In genomic region chrX:49308604-49309269, GRCh38 we compare ENCODE assay signal across 8 cellular contexts. TPM values are rescaled to one million over a fixed set of nuclear protein-coding genes. Genes with fewer than 3 reads are reported as not detected.
DNase-seq lines count a peak whose midpoint lies in the region; ATAC-seq, FAIRE-seq and TF ChIP-seq lines count a peak whose summit lies in the region.

No MANE protein-coding gene starts in this region.

- intact Hi-C loops in esophagus squamous epithelium (cut with DNase I) (no loop called here), pancreas (cut with DNase I) (no loop called here)

- H2AFZ ChIP-seq in SU-DHL-6 (ENCODE audit: low read depth, low read length, severe bottlenecking): peak overlapping the region; percentile 64

- peak overlapping the region; percentile 48 for H3K4me2 ChIP-seq in SU-DHL-6 (ENCODE audit: low read depth, low read length, poor library complexity, severe bottlenecking)

- TF ChIP-seq CTCF in SU-DHL-6 (IDR thresholded peaks at IDR 0.05; ENCODE audit: insufficient read depth, low read length, poor library complexity, severe bottlenecking) (no peak), esophagus squamous epithelium (IDR thresholded peaks at IDR 0.05) (no peak), pancreas (IDR thresholded peaks at IDR 0.05) (no peak)

- H3F3A ChIP-seq in SU-DHL-6 (ENCODE audit: insufficient read depth): no peaks in the 10 kb centered on the region

- no peak overlapping the region for H3K9ac ChIP-seq in SU-DHL-6 (ENCODE audit: low read length)

- FAIRE-seq in pancreas (lab: Jason Lieb, UNC): no peak

- 29 to 50% methylated on average over 12 to 15 of the region's 15 CpGs for WGBS in esophagus squamous epithelium, 2 donors
- 74 to 76% methylated on average over 15 of the region's 15 CpGs for WGBS in pancreas, 2 donors

- H3K9me3 ChIP-seq in SU-DHL-6 (ENCODE audit: insufficient read depth, low read length) (no peaks in the 10 kb centered on the region), esophagus squamous epithelium (no peaks in the 10 kb centered on the region), pancreas (no peaks in the 10 kb centered on the region)

- H3K36me3 ChIP-seq in SU-DHL-6 (ENCODE audit: low read length) (no peaks in the 10 kb centered on the region), esophagus squamous epithelium (no peaks in the 10 kb centered on the region), pancreas (no peaks in the 10 kb centered on the region)

- peaks cover 0 to 21% (median 10%) of the 10 kb centered on the region in 3 donors for H3K4me1 ChIP-seq in esophagus squamous epithelium
- H3K4me1 ChIP-seq in pancreas: peaks cover 0 to 7% (median 0%) of the 10 kb centered on the region in 3 donors

- no peaks in the 10 kb centered on the region for H4K20me1 ChIP-seq in SU-DHL-6 (ENCODE audit: low read depth, low read length)

- peak in 3 of 4 donors; percentile 44 to 61 (median 60) for ATAC-seq in pancreas
- ATAC-seq in HG02973 (IDR thresholded peaks at IDR 0.05; ENCODE audit: unreplicated experiment): no peak

- H3K27ac ChIP-seq in SU-DHL-6 (ENCODE audit: low read depth, low read length) (no peak overlapping the region), esophagus squamous epithelium (peak overlapping the region; percentile 45 to 86 (median 75)), pancreas (peak overlapping the region in 2 of 4 donors; percentile 63 to 65)

- TF ChIP-seq POLR2A in esophagus squamous epithelium (IDR thresholded peaks at IDR 0.05): no peak

- H3K4me3 ChIP-seq in SU-DHL-6 (ENCODE audit: insufficient read depth, low read length, poor library complexity, severe bottlenecking) (peak overlapping the region; percentile 14), esophagus squamous epithelium (peak overlapping the region; percentile 5 to 53 (median 32)), pancreas (peak overlapping the region in 2 of 4 donors; percentile 26 to 34)

- no peaks in the 10 kb centered on the region for H3K79me2 ChIP-seq in SU-DHL-6 (ENCODE audit: insufficient read depth, low read length)

- no peaks in the 10 kb centered on the region for H3K9me2 ChIP-seq in SU-DHL-6 (replicated peaks; ENCODE audit: insufficient read depth, low read length)

- DNase-seq in EH (ENCODE audit: low read depth): peak; percentile 52
- DNase-seq in esophagus squamous epithelium (lab: John Stamatoyannopoulos, UW): no peak
- DNase-seq in pancreas: no peak
- DNase-seq in NCI-H226: no peak
- no peak for DNase-seq in NCI-H1694 (lab: John Stamatoyannopoulos, UW)
- no peak for DNase-seq in SHP77 (lab: John Stamatoyannopoulos, UW)

- no peaks in the 10 kb centered on the region for H3K27me3 ChIP-seq in SU-DHL-6 (ENCODE audit: low read length)
- no peaks in the 10 kb centered on the region for H3K27me3 ChIP-seq in esophagus squamous epithelium
- H3K27me3 ChIP-seq in pancreas: peaks cover 0 to 14% (median 0%) of the 10 kb centered on the region in 4 donors

RNA-seq across cellular contexts. Expression of gene GAGE10, which starts 5.3 kb away (rescaled TPM):
- not detected for total RNA-seq in esophagus squamous epithelium
- total RNA-seq in pancreas: not detected
- not detected for polyA plus RNA-seq in pancreas

RNA-seq across cellular contexts. Expression of gene GAGE12J, which starts 13.1 kb away (rescaled TPM):
- total RNA-seq in esophagus squamous epithelium: not detected
- total RNA-seq in pancreas: not detected
- not detected for polyA plus RNA-seq in pancreas

RNA-seq across cellular contexts. Expression of gene GAGE13, which starts 22.6 kb away (rescaled TPM):
- total RNA-seq in esophagus squamous epithelium: not detected
- total RNA-seq in pancreas: not detected
- not detected for polyA plus RNA-seq in pancreas

RNA-seq across cellular contexts. Expression of gene PPP1R3F, which starts 39.1 kb away (rescaled TPM):
- total RNA-seq in esophagus squamous epithelium: 10 to 100 TPM in 1 of 4 donors, 1 to 10 TPM in 3; 4.2 to 10.7 (median 8.0) TPM
- total RNA-seq in pancreas: 1 to 10 TPM; 1.1 to 2.8 (median 1.6) TPM
- 1 to 10 TPM; 2.9 to 5.6 TPM for polyA plus RNA-seq in pancreas

RNA-seq across cellular contexts. Expression of gene FOXP3, which starts 44.2 kb away (rescaled TPM):
- total RNA-seq in esophagus squamous epithelium (1 to 10 TPM in 1 of 4 donors, under 1 TPM in 3; 0.38 to 2.1 (median 0.81) TPM), pancreas (under 1 TPM in 2 of 6 donors, not detected in 4; 0.04 to 0.12 TPM)
- under 1 TPM in 1 of 2 donors, not detected in 1; 0.16 TPM for polyA plus RNA-seq in pancreas
